In genomic region chr2:178865537-178865936, GRCh38 we compare ENCODE assay signal across 17 cellular contexts. TPM values are rescaled to one million over a fixed set of nuclear protein-coding genes. Genes with fewer than 3 reads are reported as not detected.
DNase-seq lines count a peak whose midpoint lies in the region; ATAC-seq and TF ChIP-seq lines count a peak whose summit lies in the region.
"Had no signal": no experiment of that assay in that cellular context is flagged by ENCODE, and none has a peak within 500 bp of the region (broad histone marks: within the 10 kb centered on the region; RNA-seq: fewer than 3 reads in every experiment).

No MANE protein-coding gene starts in this region.

- H3K4me2 ChIP-seq in skeletal muscle satellite cell (ENCODE audit: low read length) = peak overlapping the region; percentile 21

- intact Hi-C loops in sigmoid colon (cut with DNase I) = no loop called here

- H3K27me3 ChIP-seq in skeletal muscle satellite cell (ENCODE audit: control insufficient read depth, insufficient read depth, low read length) (no peaks in the 10 kb centered on the region), sigmoid colon (no peaks in the 10 kb centered on the region)

- H3K36me3 ChIP-seq in skeletal muscle satellite cell (ENCODE audit: insufficient read depth, low read length) = no peaks in the 10 kb centered on the region
- no peaks in the 10 kb centered on the region for H3K36me3 ChIP-seq in sigmoid colon

- TF ChIP-seq EP300 in sigmoid colon (IDR thresholded peaks at IDR 0.05) = no peak

- TF ChIP-seq POLR2A in sigmoid colon (IDR thresholded peaks at IDR 0.05) = no peak

- no peak overlapping the region for H3K27ac ChIP-seq in sigmoid colon
- H3K27ac ChIP-seq: WERI-Rb-1 had no signal

- no peak overlapping the region for H3K4me3 ChIP-seq in fibroblast of pulmonary artery (replicated peaks; ENCODE audit: low read depth, low read length)
- H3K4me3 ChIP-seq in skeletal muscle satellite cell (ENCODE audit: low read length) = no peak overlapping the region
- H3K4me3 ChIP-seq in sigmoid colon = no peak overlapping the region
- H3K4me3 ChIP-seq: mucosa of descending colon, smooth muscle cell had no signal

- no peak overlapping the region for H3K9ac ChIP-seq in skeletal muscle satellite cell (ENCODE audit: low read depth, low read length)

- DNase-seq in NCI-H345 (lab: John Stamatoyannopoulos, UW) (peak; percentile 13), NCI-H345 treated with DMSO at 0.1 percent for 48 hours (lab: John Stamatoyannopoulos, UW; ENCODE audit: unreplicated experiment) (no peak), NCI-H69 (lab: John Stamatoyannopoulos, UW) (peak; percentile 87), fibroblast of pulmonary artery (ENCODE audit: low read depth) (peak; percentile 60), sigmoid colon (no peak)
- no peak for DNase-seq in effector CD8-positive, alpha-beta T cell (lab: John Stamatoyannopoulos, UW)
- DNase-seq: C1 segment of cervical spinal cord, mucosa of descending colon, NCI-H1092, NCI-H446 treated with DMSO at 0.1 percent for 48 hours, nucleus accumbens, trophoblast cell, WERI-Rb-1 had no signal

- 54 to 78% methylated on average over 5 of the region's 5 CpGs for WGBS in sigmoid colon, 2 donors

- H3K9me3 ChIP-seq in skeletal muscle satellite cell (replicated peaks; ENCODE audit: low read length) (no peaks in the 10 kb centered on the region), sigmoid colon (no peaks in the 10 kb centered on the region)
- H3K9me3 ChIP-seq: mucosa of descending colon had no signal

- TF ChIP-seq CTCF in fibroblast of pulmonary artery (IDR thresholded peaks at IDR 0.05; ENCODE audit: low read length, missing control alignments) (no peak), sigmoid colon (IDR thresholded peaks at IDR 0.05) (no peak)

- H3K4me1 ChIP-seq in skeletal muscle satellite cell (ENCODE audit: control insufficient read depth, insufficient read depth, low read length) = peaks cover 34% of the 10 kb centered on the region
- peaks cover 0 to 23% (median 20%) of the 10 kb centered on the region in 4 donors for H3K4me1 ChIP-seq in sigmoid colon

- ATAC-seq in GM21515 (IDR thresholded peaks at IDR 0.05; ENCODE audit: unreplicated experiment) = no peak
- ATAC-seq: mucosa of descending colon, Panc1 had no signal

RNA-seq across cellular contexts. Expression of gene TTN, which starts 58.3 kb away (rescaled TPM):
- 3.8 and 39.5 TPM in 2 replicates for total RNA-seq in skeletal muscle satellite cell (2012; rRNA removed)
- 10 to 100 TPM in 3 of 4 donors, 1 to 10 TPM in 1; 6.7 to 20.2 (median 11.2) TPM for total RNA-seq in sigmoid colon
- 1 to 10 TPM in 1 of 3 donors, under 1 TPM in 2; under 0.01 to 1.2 (median 0.90) TPM for polyA plus RNA-seq in sigmoid colon
- total RNA-seq: smooth muscle cell had no signal

Comparison
In these comparisons a context has a peak if more than half of its experiments do, and no peak if none do; other contexts are left out.
1. DNase-seq: peak in NCI-H345 (single experiment), NCI-H69 (single experiment) and fibroblast of pulmonary artery (single experiment); none in NCI-H345 treated with DMSO at 0.1 percent for 48 hours (single experiment), effector CD8-positive, alpha-beta T cell (single experiment) and sigmoid colon (single experiment).